In genomic region chr17:1485748-1486376, GRCh38 we compare ENCODE assay signal across 8 cellular contexts. TPM values are rescaled to one million over a fixed set of nuclear protein-coding genes. Genes with fewer than 3 reads are reported as not detected.
DNase-seq lines count a peak whose midpoint lies in the region; ATAC-seq and TF ChIP-seq lines count a peak whose summit lies in the region.

No MANE protein-coding gene starts in this region.

- in situ Hi-C loops in brain microvascular endothelial cell (cut with HindIII; ENCODE audit: low pct_ligation_motif_present, low sequenced_read_pairs), result no loop called here

- no peaks in the 10 kb centered on the region for H3K9me3 ChIP-seq in ES-I3 (ENCODE audit: control insufficient read depth, insufficient read depth, low read length)

- peaks cover 18 to 29% (median 28%) of the 10 kb centered on the region in 3 donors for H3K27me3 Mint-ChIP-seq in immature natural killer cell (ENCODE audit: low read depth in 3 of 3)

- ATAC-seq in HG03045 (IDR thresholded peaks at IDR 0.05; ENCODE audit: unreplicated experiment) (peak; percentile 34), HG02610 (IDR thresholded peaks at IDR 0.05; ENCODE audit: unreplicated experiment) (no peak)

- peak; percentile 65 for DNase-seq in T-helper 9 cell
- peak; percentile 36 for DNase-seq in brain microvascular endothelial cell
- no peak for DNase-seq in immature natural killer cell
- peak; percentile 61 to 67 for DNase-seq in stimulated activated CD4-positive, alpha-beta T cell treated with anti-CD3 and anti-CD28 coated beads, Interleukin-1b, Interleukin-23, amount 100 ng/mL, for 4 hours (ENCODE audit: low read depth in 2 of 2)
- DNase-seq in GOT3 (lab: John Stamatoyannopoulos, UW), result no peak

- no peak overlapping the region for H3K27ac Mint-ChIP-seq in immature natural killer cell

- H3K9ac ChIP-seq in ES-I3 (ENCODE audit: low read depth, low read length), result peak overlapping the region; percentile 78

- peaks cover 16% of the 10 kb centered on the region; the same call in 1 of the 2 replicates for H3K4me1 ChIP-seq in ES-I3 (ENCODE audit: insufficient read depth, low read length)

- TF ChIP-seq CTCF in brain microvascular endothelial cell (IDR thresholded peaks at IDR 0.05; ENCODE audit: low read depth, low read length, missing control alignments), result no peak

- H3K4me3 Mint-ChIP-seq in immature natural killer cell, result peak overlapping the region in 3 of 5 donors; percentile 81 to 86 (median 85)

- H3K36me3 ChIP-seq in ES-I3 (ENCODE audit: insufficient read depth, low read length) (peaks cover 2% of the 10 kb centered on the region), brain microvascular endothelial cell (replicated peaks) (peaks cover 16% of the 10 kb centered on the region)

- no peaks in the 10 kb centered on the region for H3K27me3 ChIP-seq in brain microvascular endothelial cell (replicated peaks)

- H3K4me1 Mint-ChIP-seq in immature natural killer cell, result peaks cover 14 to 25% of the 10 kb centered on the region in 2 donors

- no peaks in the 10 kb centered on the region for H3K9me3 Mint-ChIP-seq in immature natural killer cell

- H3K4me3 ChIP-seq in brain microvascular endothelial cell (ENCODE audit: low read depth, low read length), result peak overlapping the region; percentile 59

- peak overlapping the region; percentile 51 for H3K27ac ChIP-seq in brain microvascular endothelial cell

- peaks cover 0 to 4% (median 0%) of the 10 kb centered on the region in 3 donors for H3K36me3 Mint-ChIP-seq in immature natural killer cell

RNA-seq across cellular contexts. Expression of gene MYO1C, which starts 6.6 kb away (rescaled TPM):
- under 1 TPM in 2 of 3 donors, not detected in 1; 0.63 to 0.86 TPM for polyA plus RNA-seq in immature natural killer cell

RNA-seq across cellular contexts. Expression of gene CRK, which starts 29.8 kb away (rescaled TPM):
- polyA plus RNA-seq in immature natural killer cell, result 10 to 100 TPM; 10.9 to 20.6 (median 11.1) TPM

RNA-seq across cellular contexts. Expression of gene INPP5K, which starts 30.6 kb away (rescaled TPM):
- polyA plus RNA-seq in immature natural killer cell, result 100 to 1,000 TPM; 113 to 161 (median 120) TPM

Comparison
In these comparisons a context has a peak if more than half of its experiments do, and no peak if none do; other contexts are left out.
1. DNase-seq: peak in T-helper 9 cell (single experiment), brain microvascular endothelial cell (single experiment) and stimulated activated CD4-positive, alpha-beta T cell treated with anti-CD3 and anti-CD28 coated beads, Interleukin-1b, Interleukin-23, amount 100 ng/mL, for 4 hours (2 of 2); none in immature natural killer cell (0 of 3) and GOT3 (single experiment).